Comparison of ENCODE assay signal across 16 cellular contexts in genomic region chr1:58829861-58830260, GRCh38.
"Had no signal": no experiment of that assay in that cellular context is flagged by ENCODE, and none has a peak within 500 bp of the region (broad histone marks: within the 10 kb centered on the region; RNA-seq: fewer than 3 reads in every experiment).

No MANE protein-coding gene starts in this region.

- DNase-seq: activated CD4-positive, alpha-beta T cell treated with anti-CD3 and anti-CD28 coated beads, Interleukin-2, amount 50 U/mL, for 48 hours; activated naive CD4-positive, alpha-beta T cell treated with anti-CD3 and anti-CD28 coated beads for 36 hours; activated naive CD8-positive, alpha-beta T cell treated with anti-CD3 and anti-CD28 coated beads, Interleukin-2, amount 50 U/mL, for 24 hours; aorta; glutamatergic neuron; hypothalamus; kidney; left ventricle myocardium superior; mucosa of descending colon; naive thymus-derived CD4-positive, alpha-beta T cell; posterior cingulate gyrus; retina; stimulated activated CD4-positive, alpha-beta T cell treated with anti-CD3 and anti-CD28 coated beads, Interleukin-2, amount 100 ng/mL, for 48 hours; tibial artery had no signal

- FAIRE-seq: bronchial epithelial cell, kidney, urothelium cell line had no signal
